Comparison of ENCODE assay signal across 8 cellular contexts in the genomic region with DNA sequence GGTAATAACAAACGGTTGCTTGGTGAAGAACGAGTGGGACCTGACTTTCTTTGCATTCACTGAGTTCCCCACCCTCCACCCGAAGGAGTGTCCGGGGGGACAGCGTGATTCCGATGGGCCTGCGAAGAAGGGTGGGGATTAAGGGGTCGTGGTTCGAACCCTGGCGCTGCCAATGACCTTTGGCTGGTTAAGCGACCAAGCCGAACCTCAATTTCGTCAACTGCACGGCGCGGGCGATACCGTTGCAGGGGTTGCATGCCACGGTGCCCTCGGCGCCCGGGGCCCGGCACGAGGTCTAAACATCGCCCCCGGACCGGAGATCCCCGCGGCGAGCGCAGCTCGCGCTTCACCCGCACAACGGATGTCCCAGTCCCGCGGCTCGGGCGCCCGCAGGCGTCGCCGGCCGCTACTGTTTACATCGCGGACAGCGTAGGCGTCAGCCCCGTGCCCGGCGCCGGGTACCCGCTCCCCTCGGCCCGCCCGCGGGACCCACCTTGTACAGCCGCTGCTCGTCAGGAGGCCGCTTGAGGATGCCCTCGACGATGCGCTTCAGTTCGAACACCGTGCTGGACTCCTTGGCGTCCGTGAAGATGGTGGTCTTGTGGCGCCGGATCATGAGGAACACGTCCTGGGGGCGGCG. TPM values are rescaled to one million over a fixed set of nuclear protein-coding genes. Genes with fewer than 3 reads are reported as not detected.
DNase-seq lines count a peak whose midpoint lies in the region; ATAC-seq and TF ChIP-seq lines count a peak whose summit lies in the region.

No MANE protein-coding gene starts in this region.

- peak overlapping the region; percentile 98 for H3K4me3 ChIP-seq in GM12875 (ENCODE audit: low read depth, low read length)
- H3K4me3 ChIP-seq in body of pancreas = peak overlapping the region; percentile 75 to 79

- DNase-seq in NAMALWA (ENCODE audit: low spot score) (peak; percentile 49), body of pancreas (no peak), left lobe of liver (ENCODE audit: low spot score) (peak; percentile 57), Ammon's horn (ENCODE audit: low spot score) (no peak)
- DNase-seq in NK-92 treated with Interleukin-12 subunit alpha and Interleukin-12 subunit beta, amount 100 ng/mL, for 24 hours (lab: John Stamatoyannopoulos, UW) = no peak

- ATAC-seq in GM21723 (IDR thresholded peaks at IDR 0.05; ENCODE audit: unreplicated experiment) (peak; percentile 25), body of pancreas (peak; percentile 15), left lobe of liver (no peak)

- no peaks in the 10 kb centered on the region for H3K27me3 ChIP-seq in body of pancreas

- no peaks in the 10 kb centered on the region for H3K9me3 ChIP-seq in body of pancreas

- H3K4me1 ChIP-seq in body of pancreas = peaks cover 27% of the 10 kb centered on the region

- no peaks in the 10 kb centered on the region for H3K27me3 Mint-ChIP-seq in stimulated activated naive CD8-positive, alpha-beta T cell treated with anti-CD3 and anti-CD28 coated beads, Interleukin-15, Interleukin-2, amounts not matched to agents 100 ng/mL and 50 ng/mL, for 24 hours

- peaks cover 28% of the 10 kb centered on the region for H3K4me1 Mint-ChIP-seq in stimulated activated naive CD8-positive, alpha-beta T cell treated with anti-CD3 and anti-CD28 coated beads, Interleukin-15, Interleukin-2, amounts not matched to agents 100 ng/mL and 50 ng/mL, for 24 hours (ENCODE audit: low read depth)

- H3K27ac ChIP-seq in body of pancreas = peak overlapping the region; percentile 39 to 99 (median 69)

- TF ChIP-seq CTCF in GM12875 (IDR thresholded peaks at IDR 0.05; ENCODE audit: borderline replicate concordance, insufficient read depth, low read depth, low read length) (no peak), body of pancreas (IDR thresholded peaks at IDR 0.05) (no peak)

- peak overlapping the region; percentile 92 for H3K27ac Mint-ChIP-seq in stimulated activated naive CD8-positive, alpha-beta T cell treated with anti-CD3 and anti-CD28 coated beads, Interleukin-15, Interleukin-2, amounts not matched to agents 100 ng/mL and 50 ng/mL, for 24 hours

- intact Hi-C loops in body of pancreas (cut with DNase I) = no loop called here

- no peak for TF ChIP-seq POLR2A in body of pancreas (IDR thresholded peaks at IDR 0.05)

- H3K9me3 Mint-ChIP-seq in stimulated activated naive CD8-positive, alpha-beta T cell treated with anti-CD3 and anti-CD28 coated beads, Interleukin-15, Interleukin-2, amounts not matched to agents 100 ng/mL and 50 ng/mL, for 24 hours = no peaks in the 10 kb centered on the region

- peaks cover 0 to 3% of the 10 kb centered on the region in 2 donors for H3K36me3 ChIP-seq in body of pancreas (replicated peaks in 1 of 2; ENCODE audit: insufficient read depth in 1 of 2, low read depth in 2 of 2)

- WGBS in body of pancreas, 2 donors = 0 to 2% methylated on average over 9 to 72 of the region's 72 CpGs

- H3K4me3 Mint-ChIP-seq in stimulated activated naive CD8-positive, alpha-beta T cell treated with anti-CD3 and anti-CD28 coated beads, Interleukin-15, Interleukin-2, amounts not matched to agents 100 ng/mL and 50 ng/mL, for 24 hours = peak overlapping the region; percentile 96

- peaks cover 27% of the 10 kb centered on the region for H3K36me3 Mint-ChIP-seq in stimulated activated naive CD8-positive, alpha-beta T cell treated with anti-CD3 and anti-CD28 coated beads, Interleukin-15, Interleukin-2, amounts not matched to agents 100 ng/mL and 50 ng/mL, for 24 hours (ENCODE audit: low read depth)

RNA-seq across cellular contexts. Expression of a gene that starts 0.5 kb away (rescaled TPM):
- total RNA-seq in body of pancreas = 100 to 1,000 TPM in 1 of 2 donors, 10 to 100 TPM in 1; 77.5 to 186 TPM
- total RNA-seq in left lobe of liver = 117 TPM

RNA-seq across cellular contexts. Expression of a gene that starts 10.7 kb away (rescaled TPM):
- total RNA-seq in body of pancreas (not detected), left lobe of liver (not detected)

RNA-seq across cellular contexts. Expression of a gene that starts 21.6 kb away (rescaled TPM):
- total RNA-seq in body of pancreas (not detected), left lobe of liver (not detected)

RNA-seq across cellular contexts. Expression of a gene that starts 24.2 kb away (rescaled TPM):
- total RNA-seq in body of pancreas = 1,000 to 10,000 TPM in 1 of 2 donors, 100 to 1,000 TPM in 1; 231 to 1,198 TPM
- total RNA-seq in left lobe of liver = 378 TPM

RNA-seq across cellular contexts. Expression of a gene that starts 40.4 kb away (rescaled TPM):
- total RNA-seq in body of pancreas (1 to 10 TPM in 1 of 2 donors, under 1 TPM in 1; 0.66 to 1.6 TPM), left lobe of liver (not detected)

Comparison
In these comparisons a context has a peak if more than half of its experiments do, and no peak if none do; other contexts are left out.
1. DNase-seq: peak in NAMALWA (single experiment) and left lobe of liver (single experiment); none in body of pancreas (0 of 4), NK-92 treated with Interleukin-12 subunit alpha and Interleukin-12 subunit beta, amount 100 ng/mL, for 24 hours (single experiment) and Ammon's horn (single experiment).